In the genomic region with DNA sequence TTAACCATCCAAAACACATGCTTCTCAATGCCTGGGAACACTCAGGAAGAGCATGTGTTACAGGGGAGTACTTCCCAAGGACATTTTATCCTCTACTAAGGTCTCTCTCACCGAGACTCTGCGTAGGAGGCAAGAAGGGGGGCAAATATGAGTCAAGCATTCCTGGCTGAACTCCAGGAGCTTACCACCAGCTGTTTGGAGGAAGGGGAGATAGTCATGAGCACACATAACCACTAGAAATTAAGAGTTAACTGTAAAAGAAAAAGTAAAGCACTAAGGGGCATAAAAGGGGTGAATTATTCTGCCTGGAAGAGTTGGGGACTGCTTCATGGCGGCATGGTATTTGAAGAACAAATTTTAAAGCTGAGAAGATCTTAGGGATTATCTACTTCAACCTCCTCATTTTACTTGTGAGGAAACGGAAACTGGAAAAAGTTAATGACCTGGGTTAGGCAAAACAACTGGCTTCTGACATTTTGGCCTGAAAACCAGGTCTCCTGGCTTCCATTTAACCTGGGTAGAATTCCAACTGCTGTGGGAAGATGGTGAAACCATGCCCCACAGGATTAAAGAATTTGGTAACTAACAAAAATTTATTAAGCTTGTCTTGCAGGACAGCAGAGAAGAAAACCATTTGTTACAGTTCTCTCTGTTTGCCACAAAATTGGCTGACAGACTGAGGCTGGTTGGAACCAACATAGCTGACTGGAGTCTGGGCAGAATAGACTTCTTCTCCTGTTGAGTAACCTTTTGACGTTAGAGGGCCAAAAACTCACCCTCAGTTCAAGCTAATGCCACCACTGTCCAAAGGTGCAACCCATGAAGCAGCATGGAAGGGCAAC, we compare ENCODE assay signal across 9 cellular contexts.
DNase-seq lines count a peak whose midpoint lies in the region; ATAC-seq and TF ChIP-seq lines count a peak whose summit lies in the region.
"Had no signal": no experiment of that assay in that cellular context is flagged by ENCODE, and none has a peak within 500 bp of the region (broad histone marks: within the 10 kb centered on the region; RNA-seq: fewer than 3 reads in every experiment).

No MANE protein-coding gene starts in this region.

- in situ Hi-C loops in GM13977 (cut with MboI; ENCODE audit: low pct_unique_long_range_greater_than_20kb, low sequenced_read_pairs, unreplicated experiment): no loop called here

- RAD21 ChIA-PET in HCT116 (lab: Charles Lee; ENCODE audit: low non-redundant PET in 1 of 2, low total read pairs in 2 of 2, uncharacterized antibody in 2 of 2, unreplicated experiment in 2 of 2): no interaction called here

- no peaks in the 10 kb centered on the region for H3K9me2 ChIP-seq in HCT116 (ENCODE audit: insufficient read depth)

- CTCF ChIA-PET in HCT116 (lab: Charles Lee): no interaction called here

- H3K36me3 ChIP-seq in HCT116 (ENCODE audit: control insufficient read depth in 1 of 2, insufficient read depth in 2 of 2, low read length in 2 of 2) (0 out of 4 replicates have a peak, but pooled peaks cover 0 to 3% of the 10 kb centered on the region in 2 experiments), SJCRH30 (peaks cover 9% of the 10 kb centered on the region)
- H3K36me3 ChIP-seq: vagina had no signal

- H3K79me2 ChIP-seq in HCT116 (ENCODE audit: insufficient read depth, low read length): peaks cover 11% of the 10 kb centered on the region; the same call in 1 of the 2 replicates

- H3K4me1 ChIP-seq in HCT116 (ENCODE audit: control insufficient read depth in 1 of 2, insufficient read depth in 2 of 2, low read length in 2 of 2): peaks cover 3 to 22% of the 10 kb centered on the region in 2 experiments; a peak in 3 of 4 replicates
- H3K4me1 ChIP-seq in SJCRH30: peaks cover 25% of the 10 kb centered on the region

- TF ChIP-seq RAD21 in HCT116 (IDR thresholded peaks at IDR 0.05; ENCODE audit: low read depth): no peak

- H4K20me1 ChIP-seq in HCT116 (ENCODE audit: insufficient read depth): 0 out of 2 replicates have a peak, but pooled peaks cover 5% of the 10 kb centered on the region

- ATAC-seq in HCT116: peak; percentile 34; the same call in 1 of the 2 replicates
- no peak for ATAC-seq in HG02759 (IDR thresholded peaks at IDR 0.05; ENCODE audit: unreplicated experiment)

- POLR2A ChIA-PET in HCT116 (lab: Charles Lee): no interaction called here

- TF ChIP-seq POLR2A in HCT116 (IDR thresholded peaks at IDR 0.05; ENCODE audit: borderline replicate concordance, extremely low read depth, insufficient read depth, insufficient read length): no peak

- H3K9ac ChIP-seq in HCT116 (ENCODE audit: low read length): no peak overlapping the region

- no peaks in the 10 kb centered on the region for H3K27me3 ChIP-seq in HCT116 (ENCODE audit: insufficient read depth, low read length)
- H3K27me3 ChIP-seq in SJCRH30: no peaks in the 10 kb centered on the region
- H3K27me3 ChIP-seq: vagina had no signal

- no peak overlapping the region for H2AFZ ChIP-seq in HCT116 (ENCODE audit: low read depth, low read length, poor library complexity, severe bottlenecking)

- DNase-seq in HCT116 (ENCODE audit: low read depth, low spot score) (peak; percentile 18), SJCRH30 (peak; percentile 92 to 98), foreskin fibroblast (peak; percentile 78 to 84), retinal pigment epithelial cell (ENCODE audit: low read depth) (peak; percentile 90), GM13977 (ENCODE audit: low spot score) (no peak), NCI-H187 treated with DMSO at 0.1 percent for 48 hours (lab: John Stamatoyannopoulos, UW) (no peak)
- no peak for DNase-seq in activated CD4-positive, CD25-positive, alpha-beta regulatory T cell (lab: John Stamatoyannopoulos, UW)

- H3K9me3 ChIP-seq in HCT116 (ENCODE audit: control insufficient read depth in 1 of 2, insufficient read depth in 1 of 2, low read depth in 1 of 2, low read length in 2 of 2) (no peaks in the 10 kb centered on the region), SJCRH30 (replicated peaks) (no peaks in the 10 kb centered on the region)
- H3K9me3 ChIP-seq: vagina had no signal

- TF ChIP-seq CTCF in HCT116 (IDR thresholded peaks at IDR 0.05 in 2 of 3, conservative IDR thresholded peaks at IDR 0.05 in 1 of 3; ENCODE audit: borderline replicate concordance in 1 of 3, insufficient read depth in 1 of 3, low read depth in 2 of 3, low read length in 2 of 3) (no peak), foreskin fibroblast (IDR thresholded peaks at IDR 0.05; ENCODE audit: low read depth, low read length) (no peak), retinal pigment epithelial cell (conservative IDR thresholded peaks at IDR 0.05; ENCODE audit: low read depth, low read length) (no peak), GM13977 (IDR thresholded peaks at IDR 0.05; ENCODE audit: extremely low read depth, insufficient read depth, missing control alignments) (no peak)

- intact Hi-C loops in HCT116 (cut with micrococcal nuclease): no loop called here

- H3K27ac ChIP-seq in HCT116 (ENCODE audit: low read depth, low read length) (no peak overlapping the region), SJCRH30 (peak overlapping the region; percentile 79)
- H3K27ac ChIP-seq: vagina had no signal

- no TSS peak for BruUV-seq in HCT116 (replicated peaks; lab: Mats Ljungman, UMichigan)

- no peak overlapping the region for H3K4me3 ChIP-seq in HCT116 (replicated peaks in 1 of 2; ENCODE audit: low read depth in 1 of 2, low read length in 2 of 2)
- H3K4me3 ChIP-seq in SJCRH30: peak overlapping the region; percentile 26
- no peak overlapping the region for H3K4me3 ChIP-seq in foreskin fibroblast (ENCODE audit: low read depth in 1 of 2, low read length in 2 of 2)
- no peak overlapping the region for H3K4me3 ChIP-seq in retinal pigment epithelial cell (ENCODE audit: low read length)
- H3K4me3 ChIP-seq: vagina had no signal

- H3K4me2 ChIP-seq in HCT116 (ENCODE audit: low read length): peak overlapping the region; percentile 34

TF ChIP-seq in HCT116, 20 proteins besides CTCF, POLR2A, EP300 and RAD21:
- TF ChIP-seq ZNF274 (IDR thresholded peaks at IDR 0.05; ENCODE audit: low read depth, low read length): no peak
- TF ChIP-seq SIN3A (IDR thresholded peaks at IDR 0.05; ENCODE audit: low read depth): no peak
- no peak for TF ChIP-seq POLR2AphosphoS5 (IDR thresholded peaks at IDR 0.05; ENCODE audit: low read depth, low read length)
- peak; percentile 21; the same call in 1 of the 2 replicates for TF ChIP-seq SP1 (IDR thresholded peaks at IDR 0.05; ENCODE audit: low read depth)
- no peak for TF ChIP-seq CBX3 (IDR thresholded peaks at IDR 0.05; ENCODE audit: low read depth)
- no peak for TF ChIP-seq FOSL1 (IDR thresholded peaks at IDR 0.05; ENCODE audit: low read depth)
- peak; percentile 72 for TF ChIP-seq EGR1 (IDR thresholded peaks at IDR 0.05; ENCODE audit: low read depth)
- no peak for TF ChIP-seq SRF (IDR thresholded peaks at IDR 0.05; ENCODE audit: low read depth)
- peak; percentile 52 for TF ChIP-seq JUND (IDR thresholded peaks at IDR 0.05)
- TF ChIP-seq, protein P1, sequence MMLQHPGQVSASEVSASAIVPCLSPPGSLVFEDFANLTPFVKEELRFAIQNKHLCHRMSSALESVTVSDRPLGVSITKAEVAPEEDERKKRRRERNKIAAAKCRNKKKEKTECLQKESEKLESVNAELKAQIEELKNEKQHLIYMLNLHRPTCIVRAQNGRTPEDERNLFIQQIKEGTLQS (IDR thresholded peaks at IDR 0.05): no peak
- TF ChIP-seq, protein P2, sequence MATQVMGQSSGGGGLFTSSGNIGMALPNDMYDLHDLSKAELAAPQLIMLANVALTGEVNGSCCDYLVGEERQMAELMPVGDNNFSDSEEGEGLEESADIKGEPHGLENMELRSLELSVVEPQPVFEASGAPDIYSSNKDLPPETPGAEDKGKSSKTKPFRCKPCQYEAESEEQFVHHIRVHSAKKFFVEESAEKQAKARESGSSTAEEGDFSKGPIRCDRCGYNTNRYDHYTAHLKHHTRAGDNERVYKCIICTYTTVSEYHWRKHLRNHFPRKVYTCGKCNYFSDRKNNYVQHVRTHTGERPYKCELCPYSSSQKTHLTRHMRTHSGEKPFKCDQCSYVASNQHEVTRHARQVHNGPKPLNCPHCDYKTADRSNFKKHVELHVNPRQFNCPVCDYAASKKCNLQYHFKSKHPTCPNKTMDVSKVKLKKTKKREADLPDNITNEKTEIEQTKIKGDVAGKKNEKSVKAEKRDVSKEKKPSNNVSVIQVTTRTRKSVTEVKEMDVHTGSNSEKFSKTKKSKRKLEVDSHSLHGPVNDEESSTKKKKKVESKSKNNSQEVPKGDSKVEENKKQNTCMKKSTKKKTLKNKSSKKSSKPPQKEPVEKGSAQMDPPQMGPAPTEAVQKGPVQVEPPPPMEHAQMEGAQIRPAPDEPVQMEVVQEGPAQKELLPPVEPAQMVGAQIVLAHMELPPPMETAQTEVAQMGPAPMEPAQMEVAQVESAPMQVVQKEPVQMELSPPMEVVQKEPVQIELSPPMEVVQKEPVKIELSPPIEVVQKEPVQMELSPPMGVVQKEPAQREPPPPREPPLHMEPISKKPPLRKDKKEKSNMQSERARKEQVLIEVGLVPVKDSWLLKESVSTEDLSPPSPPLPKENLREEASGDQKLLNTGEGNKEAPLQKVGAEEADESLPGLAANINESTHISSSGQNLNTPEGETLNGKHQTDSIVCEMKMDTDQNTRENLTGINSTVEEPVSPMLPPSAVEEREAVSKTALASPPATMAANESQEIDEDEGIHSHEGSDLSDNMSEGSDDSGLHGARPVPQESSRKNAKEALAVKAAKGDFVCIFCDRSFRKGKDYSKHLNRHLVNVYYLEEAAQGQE (IDR thresholded peaks at IDR 0.05; ENCODE audit: low read depth): no peak
- no peak for TF ChIP-seq ELF1 (IDR thresholded peaks at IDR 0.05; ENCODE audit: borderline replicate concordance, low read depth)
- no peak for TF ChIP-seq TCF7L2 (IDR thresholded peaks at IDR 0.05; ENCODE audit: borderline replicate concordance, extremely low read depth, insufficient read depth, insufficient read length)
TF ChIP-seq in HCT116: peak in this region for 3.

Comparison
In these comparisons a context has a peak if more than half of its experiments do, and no peak if none do; other contexts are left out.
1. DNase-seq: peak in HCT116 (single experiment), SJCRH30 (2 of 2), foreskin fibroblast (2 of 2) and retinal pigment epithelial cell (single experiment); none in GM13977 (single experiment), NCI-H187 treated with DMSO at 0.1 percent for 48 hours (single experiment) and activated CD4-positive, CD25-positive, alpha-beta regulatory T cell (0 of 4).